In genomic region chr14:72549026-72549425, GRCh38 we compare ENCODE assay signal across 30 cellular contexts.
DNase-seq lines count a peak whose midpoint lies in the region; ATAC-seq and TF ChIP-seq lines count a peak whose summit lies in the region.
"Had no signal": no experiment of that assay in that cellular context is flagged by ENCODE, and none has a peak within 500 bp of the region (broad histone marks: within the 10 kb centered on the region; RNA-seq: fewer than 3 reads in every experiment).

No MANE protein-coding gene starts in this region.

- intact Hi-C loops in IMR-90 (cut with micrococcal nuclease) = no loop called here

- H3K27me3 ChIP-seq in BLaER1 treated with 17β-estradiol and CSF1 and Interleukin-3, amounts not matched to agents 10 nM and 100 nM = peaks cover 0 to 23% (median 0%) of the 10 kb centered on the region in 11 experiments; a peak in 5 of 22 replicates
- peaks cover 2% of the 10 kb centered on the region; the same call in 1 of the 2 replicates for H3K27me3 ChIP-seq in IMR-90 (ENCODE audit: control insufficient read depth, insufficient read depth, low read length)
- H3K27me3 ChIP-seq in osteoblast (ENCODE audit: insufficient read depth, low read length) = peaks cover 3% of the 10 kb centered on the region
- H3K27me3 ChIP-seq: tibial artery had no signal

- H2BK120ac ChIP-seq in IMR-90 (ENCODE audit: low read depth, low read length) = no peak overlapping the region

- no peaks in the 10 kb centered on the region for H3K79me1 ChIP-seq in IMR-90 (ENCODE audit: low read depth in 1 of 2, low read length in 2 of 2)

- no peak overlapping the region for H3K56ac ChIP-seq in IMR-90 (ENCODE audit: extremely low read depth, insufficient read depth, low read length)

- H3K9me3 ChIP-seq in BLaER1 treated with 17β-estradiol and CSF1 and Interleukin-3, amounts not matched to agents 10 nM and 100 nM (replicated peaks in 1 of 11) = no peaks in the 10 kb centered on the region
- H3K9me3 ChIP-seq in IMR-90 (ENCODE audit: control insufficient read depth, insufficient read depth, low read length) (no peaks in the 10 kb centered on the region), osteoblast (ENCODE audit: low read depth, low read length) (no peaks in the 10 kb centered on the region)
- H3K9me3 ChIP-seq: HAP-1, tibial artery had no signal

- POLR2A ChIA-PET in IMR-90 (lab: Charles Lee; ENCODE audit: unreplicated experiment) = interaction anchor here (0.9 kb wide), 1 partner anchor 59 kb away, joined by 3 read pairs; no protein-coding TSS in a partner anchor

- dilution Hi-C loops in IMR-90 (cut with HindIII; ENCODE audit: low sequenced_read_pairs, unreplicated experiment) = no loop called here

- no peaks in the 10 kb centered on the region for H3K36me3 ChIP-seq in BLaER1 treated with 17β-estradiol and CSF1 and Interleukin-3, amounts not matched to agents 10 nM and 100 nM
- no peaks in the 10 kb centered on the region for H3K36me3 ChIP-seq in IMR-90 (ENCODE audit: control insufficient read depth, insufficient read depth, low read length)
- no peaks in the 10 kb centered on the region for H3K36me3 ChIP-seq in osteoblast (ENCODE audit: insufficient read depth, low read length)
- H3K36me3 ChIP-seq: HAP-1, tibial artery had no signal

- no TSS peak for BruUV-seq in IMR-90 (replicated peaks; lab: Mats Ljungman, UMichigan)

- CTCF ChIA-PET in IMR-90 (lab: Yijun Ruan, JAX) = no interaction called here

- no peaks in the 10 kb centered on the region for H3K79me2 ChIP-seq in osteoblast (ENCODE audit: insufficient read depth, low read length)
- H3K79me2 ChIP-seq: hepatocyte had no signal

- H2BK20ac ChIP-seq in IMR-90 (ENCODE audit: low read depth, low read length) = no peak overlapping the region

- no peak for TF ChIP-seq RAD21 in IMR-90 (IDR thresholded peaks at IDR 0.05; ENCODE audit: low read length)

- TF ChIP-seq CTCF in IMR-90 (conservative IDR thresholded peaks at IDR 0.05; ENCODE audit: low read depth, low read length) (no peak), epithelial cell of esophagus (IDR thresholded peaks at IDR 0.05; ENCODE audit: insufficient read depth, low read depth, low read length, missing control alignments) (no peak), osteoblast (IDR thresholded peaks at IDR 0.05; ENCODE audit: extremely low read depth, low read depth, low read length) (no peak)

- peak; percentile 22 for DNase-seq in IMR-90
- DNase-seq in epithelial cell of esophagus (ENCODE audit: low read depth) = peak; percentile 40
- DNase-seq in osteoblast (ENCODE audit: insufficient read length, low spot score, missing footprints) = peak; percentile 91
- no peak for DNase-seq in stimulated activated CD8-positive, alpha-beta memory T cell treated with anti-CD3 and anti-CD28 coated beads, Interleukin-4, amount 100 ng/mL, for 48 hours
- no peak for DNase-seq in NCI-H2081 (lab: John Stamatoyannopoulos, UW)
- DNase-seq in NCI-H146 treated with DMSO at 0.1 percent for 48 hours (lab: John Stamatoyannopoulos, UW; ENCODE audit: unreplicated experiment) = no peak
- DNase-seq: activated CD4-positive, alpha-beta memory T cell treated with anti-CD3 and anti-CD28 coated beads, Interleukin-2, amount 10 ng/mL, durations not matched to agents 7 days and 5 days; activated naive CD4-positive, alpha-beta T cell treated with anti-CD3 and anti-CD28 coated beads, Interleukin-2, amount 50 U/mL, for 16 hours; DMS79 treated with DMSO at 0.1 percent for 48 hours; effector memory CD8-positive, alpha-beta T cell; foreskin melanocyte; Kasumi-1; left colon; mesendoderm; naive B cell; NCI-H1092 treated with DMSO at 0.1 percent for 48 hours; NCI-H1930; NCI-H526; occipital lobe; tibial artery had no signal

- no peak for TF ChIP-seq POLR2A in IMR-90 (IDR thresholded peaks at IDR 0.05; ENCODE audit: low read depth, low read length)

- ATAC-seq in IMR-90 (ENCODE audit: low read depth) = no peak
- ATAC-seq: activated CD4-positive, CD25-positive, alpha-beta regulatory T cell treated with anti-CD3 and anti-CD28 coated beads, Interleukin-2, amount 50 U/mL, for 24 hours; activated T-helper 17 cell treated with anti-CD3 and anti-CD28 coated beads, Interleukin-2, amount 50 U/mL, for 72 hours; effector memory CD8-positive, alpha-beta T cell; esophagus mucosa; GM12878; HepG2; left colon had no signal

- no peak overlapping the region for H3K4me3 ChIP-seq in BLaER1 treated with 17β-estradiol and CSF1 and Interleukin-3, amounts not matched to agents 10 nM and 100 nM
- no peak overlapping the region for H3K4me3 ChIP-seq in IMR-90 (ENCODE audit: insufficient read depth, low read depth, low read length)
- no peak overlapping the region for H3K4me3 ChIP-seq in epithelial cell of esophagus (ENCODE audit: low read length)
- H3K4me3 ChIP-seq in osteoblast (ENCODE audit: insufficient read depth, low read length) = no peak overlapping the region
- H3K4me3 ChIP-seq: coronary artery, GM12878, HAP-1, hepatocyte, tibial artery had no signal

- no peak overlapping the region for H2AK9ac ChIP-seq in IMR-90 (replicated peaks; ENCODE audit: low read depth, low read length, poor library complexity)

- no peak overlapping the region for H4K5ac ChIP-seq in IMR-90 (ENCODE audit: low read depth, low read length)

- H3K14ac ChIP-seq in IMR-90 (replicated peaks; ENCODE audit: low read depth, low read length) = no peak overlapping the region

- no peak overlapping the region for H3K23ac ChIP-seq in IMR-90 (ENCODE audit: low read depth, low read length)

- H3K4me2 ChIP-seq in BLaER1 treated with 17β-estradiol and CSF1 and Interleukin-3, amounts not matched to agents 10 nM and 100 nM = peak overlapping the region; percentile 49 to 84 (median 75)
- H3K4me2 ChIP-seq in IMR-90 (ENCODE audit: low read depth, low read length) = no peak overlapping the region
- H3K4me2 ChIP-seq in osteoblast (ENCODE audit: insufficient read depth, low read length) = peak overlapping the region; percentile 16
- H3K4me2 ChIP-seq: hepatocyte had no signal

- H3K9ac ChIP-seq in BLaER1 treated with 17β-estradiol and CSF1 and Interleukin-3, amounts not matched to agents 10 nM and 100 nM = no peak overlapping the region
- H3K9ac ChIP-seq in IMR-90 (ENCODE audit: low read depth, low read length) = no peak overlapping the region

- H3K9me1 ChIP-seq in IMR-90 (ENCODE audit: insufficient read depth, low read length) = no peaks in the 10 kb centered on the region

- 100% methylated on average over 2 of the region's 8 CpGs; no CpG with 5 or more reads in 1 of the 2 experiments for WGBS in IMR-90 (ENCODE audit: extremely low coverage in 2 of 2, insufficient read length in 1 of 2), 2 experiments

- in situ Hi-C loops in IMR-90 (cut with MboI; ENCODE audit: low sequenced_read_pairs) = no loop called here

- H3K4ac ChIP-seq in IMR-90 (ENCODE audit: low read depth, low read length) = no peak overlapping the region; the same call in 1 of the 2 replicates

- no peak overlapping the region for H4K91ac ChIP-seq in IMR-90 (ENCODE audit: insufficient read depth, low read depth, low read length)

- H4K8ac ChIP-seq in IMR-90 (ENCODE audit: low read depth in 2 of 2, low read length in 2 of 2) = no peak overlapping the region

- H2AFZ ChIP-seq in IMR-90 (replicated peaks; ENCODE audit: low read length, poor library complexity) (peak overlapping the region; percentile 1), osteoblast (ENCODE audit: low read length) (peak overlapping the region; percentile 37)
- H2AFZ ChIP-seq: hepatocyte had no signal

- peaks cover 48 to 67% (median 57%) of the 10 kb centered on the region in 10 experiments for H3K4me1 ChIP-seq in BLaER1 treated with 17β-estradiol and CSF1 and Interleukin-3, amounts not matched to agents 10 nM and 100 nM
- peaks cover 6% of the 10 kb centered on the region; the same call in 1 of the 2 replicates for H3K4me1 ChIP-seq in IMR-90 (ENCODE audit: control insufficient read depth, insufficient read depth, low read length)
- peaks cover 19% of the 10 kb centered on the region for H3K4me1 ChIP-seq in osteoblast (ENCODE audit: insufficient read depth, low read length)
- H3K4me1 ChIP-seq: HAP-1 had no signal

- H2BK5ac ChIP-seq in IMR-90 (ENCODE audit: low read depth, low read length, poor library complexity, severe bottlenecking) = no peak overlapping the region

- H4K20me1 ChIP-seq in BLaER1 treated with 17β-estradiol and CSF1 and Interleukin-3, amounts not matched to agents 10 nM and 100 nM = no peaks in the 10 kb centered on the region
- H4K20me1 ChIP-seq in IMR-90 (ENCODE audit: insufficient read depth, low read length) (no peaks in the 10 kb centered on the region), osteoblast (ENCODE audit: insufficient read depth, low read length) (no peaks in the 10 kb centered on the region)

- no peak overlapping the region; the same call in 2 of the 3 replicates for H2BK15ac ChIP-seq in IMR-90 (ENCODE audit: low read depth, low read length)

- no peak overlapping the region for H3K18ac ChIP-seq in IMR-90 (ENCODE audit: low read depth, low read length)

- H3K27ac ChIP-seq in BLaER1 treated with 17β-estradiol and CSF1 and Interleukin-3, amounts not matched to agents 10 nM and 100 nM = no peak overlapping the region
- no peak overlapping the region for H3K27ac ChIP-seq in IMR-90 (ENCODE audit: insufficient read depth, low read length)
- H3K27ac ChIP-seq in osteoblast (ENCODE audit: low read depth, low read length) = no peak overlapping the region
- H3K27ac ChIP-seq: C4-2B, coronary artery, hepatocyte, tibial artery had no signal

- H2AK5ac ChIP-seq in IMR-90 (ENCODE audit: low read depth, low read length) = no peak overlapping the region

TF ChIP-seq in IMR-90, 13 proteins besides CTCF, POLR2A, EP300 and RAD21 (continues in another document):
- TF ChIP-seq CHD1 (IDR thresholded peaks at IDR 0.05; ENCODE audit: low read depth, low read length) (no peak), ELK1 (IDR thresholded peaks at IDR 0.05; ENCODE audit: borderline replicate concordance, low read depth, low read length) (no peak), RCOR1 (IDR thresholded peaks at IDR 0.05; ENCODE audit: insufficient replicate concordance, low read length) (no peak), BHLHE40 (IDR thresholded peaks at IDR 0.05; ENCODE audit: low read depth, low read length) (no peak), RFX5 (IDR thresholded peaks at IDR 0.05; ENCODE audit: low read depth, low read length) (no peak), SMC3 (IDR thresholded peaks at IDR 0.05; ENCODE audit: low read depth, low read length) (no peak), NFE2L2 (IDR thresholded peaks at IDR 0.05; ENCODE audit: low read depth, low read length) (no peak)

Comparison
In these comparisons a context has a peak if more than half of its experiments do, and no peak if none do; other contexts are left out.
1. DNase-seq: peak in IMR-90 (single experiment), epithelial cell of esophagus (single experiment) and osteoblast (single experiment); none in stimulated activated CD8-positive, alpha-beta memory T cell treated with anti-CD3 and anti-CD28 coated beads, Interleukin-4, amount 100 ng/mL, for 48 hours (single experiment), NCI-H2081 (0 of 2) and NCI-H146 treated with DMSO at 0.1 percent for 48 hours (single experiment).